ENCODE assay signal across 8 cellular contexts in the genomic region with DNA sequence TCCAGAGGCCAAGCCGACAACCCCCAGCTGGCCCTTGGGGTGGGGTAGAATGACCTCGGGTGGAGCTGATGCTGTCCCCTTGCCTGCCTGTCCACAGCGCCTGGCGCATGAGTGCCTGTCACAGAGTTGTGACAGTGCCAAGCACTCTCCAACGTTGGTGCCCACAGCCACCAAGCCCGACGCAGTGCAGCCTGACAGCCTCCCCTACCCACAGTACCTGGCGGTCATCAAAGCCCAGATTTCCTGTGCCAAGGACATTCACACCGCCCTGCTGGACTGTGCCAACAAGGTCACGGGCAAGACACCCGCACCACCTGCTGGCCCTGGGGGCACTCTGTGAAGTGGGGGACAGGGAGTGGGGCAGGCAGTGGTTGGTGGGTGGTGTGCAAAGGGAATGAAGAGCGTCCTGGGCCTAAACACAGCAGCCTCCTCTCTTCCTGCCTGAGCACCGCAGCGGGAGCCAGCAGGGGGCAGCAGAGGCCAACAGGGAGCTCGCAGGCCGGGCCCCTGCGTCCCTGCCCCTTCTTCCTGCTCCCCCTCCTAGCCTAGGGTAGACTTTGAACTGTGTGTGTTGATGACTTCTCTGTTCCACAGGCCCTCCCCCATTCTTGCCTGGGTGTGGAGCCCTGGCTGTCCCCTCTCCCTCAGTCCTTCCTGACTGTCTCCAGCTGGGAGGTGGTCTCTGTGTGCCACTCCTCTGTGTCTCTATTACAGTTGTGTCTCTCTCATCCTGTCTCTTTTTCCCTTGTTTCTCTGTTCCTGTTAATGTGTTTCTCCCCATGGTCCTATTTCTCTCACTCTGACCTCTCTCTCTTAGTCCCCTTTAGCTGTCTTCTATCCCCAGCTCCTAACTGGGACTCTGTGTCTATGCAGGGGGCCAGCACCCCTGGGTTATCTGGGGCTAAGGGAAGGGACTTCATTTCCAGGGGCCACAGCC. TPM values are rescaled to one million over a fixed set of nuclear protein-coding genes. Genes with fewer than 3 reads are reported as not detected.
DNase-seq lines count a peak whose midpoint lies in the region; ATAC-seq and TF ChIP-seq lines count a peak whose summit lies in the region.

No MANE protein-coding gene starts in this region.

- H3K4me3 ChIP-seq in mesendoderm (ENCODE audit: low read length) = no peak overlapping the region

- in situ Hi-C loops in GM13976 (cut with MboI; ENCODE audit: low sequenced_read_pairs, unreplicated experiment) = no loop called here

- H3K27me3 ChIP-seq in mesendoderm (ENCODE audit: insufficient read depth, low read length, poor library complexity) = no peaks in the 10 kb centered on the region

- peaks cover 4% of the 10 kb centered on the region for H3K79me1 ChIP-seq in mesendoderm (ENCODE audit: low read length)

- no peak overlapping the region for H2BK120ac ChIP-seq in mesendoderm (ENCODE audit: low read depth, low read length)

- H3K4ac ChIP-seq in mesendoderm (ENCODE audit: low read depth, low read length) = no peak overlapping the region

- H3K79me2 ChIP-seq in mesendoderm (ENCODE audit: control insufficient read depth, insufficient read depth, low read length) = no peaks in the 10 kb centered on the region

- peak; percentile 93 for DNase-seq in GM13976 (ENCODE audit: low spot score)
- peak; percentile 91 to 94 for DNase-seq in NOMO-1 (lab: John Stamatoyannopoulos, UW; ENCODE audit: unreplicated experiment in 2 of 2)
- DNase-seq in activated CD8-positive, alpha-beta memory T cell treated with anti-CD3 and anti-CD28 coated beads for 1 hour (ENCODE audit: extremely low read depth in 1 of 2, low read depth in 1 of 2) = peak; percentile 92 to 93
- peak; percentile 93 for DNase-seq in effector CD4-positive, alpha-beta T cell
- DNase-seq in mesendoderm = peak; percentile 89
- peak; percentile 95 for DNase-seq in stimulated activated CD8-positive, alpha-beta memory T cell treated with anti-CD3 and anti-CD28 coated beads, Interleukin-15, amount 100 ng/mL, for 24 hours (ENCODE audit: low read depth)

- H2BK15ac ChIP-seq in mesendoderm (replicated peaks; ENCODE audit: low read depth) = no peak overlapping the region

- H4K8ac ChIP-seq in mesendoderm (ENCODE audit: low read depth, low read length) = no peak overlapping the region

- no peak overlapping the region for H2BK5ac ChIP-seq in mesendoderm (ENCODE audit: low read length)

- TF ChIP-seq CTCF in GM13976 (IDR thresholded peaks at IDR 0.05; ENCODE audit: borderline replicate concordance, control extremely low read depth, extremely low read depth, insufficient read depth, missing control alignments) = peak; percentile 99

- H4K5ac ChIP-seq in mesendoderm (ENCODE audit: low read length) = no peak overlapping the region

- no peak overlapping the region for H3K18ac ChIP-seq in mesendoderm (ENCODE audit: low read length)

- peak overlapping the region; percentile 71 for H3K56ac ChIP-seq in mesendoderm (ENCODE audit: low read length)

- no peak overlapping the region for H3K23ac ChIP-seq in mesendoderm (ENCODE audit: low read length)

- ATAC-seq in HG03521 (IDR thresholded peaks at IDR 0.05; ENCODE audit: unreplicated experiment) = peak; percentile 31
- no peak for ATAC-seq in GM19455 (IDR thresholded peaks at IDR 0.05; ENCODE audit: unreplicated experiment)

- no peak overlapping the region for H3K4me2 ChIP-seq in mesendoderm (ENCODE audit: low read length)

- no CpG with 5 or more reads among the region's 17 CpGs for WGBS in mesendoderm (ENCODE audit: extremely low coverage, insufficient coverage, low lambda C conversion rate)

- H3K27ac ChIP-seq in mesendoderm (ENCODE audit: low read depth, low read length) = peak overlapping the region; percentile 13

- peak overlapping the region; percentile 25 for H3K9ac ChIP-seq in mesendoderm (ENCODE audit: low read length)

- H3K4me1 ChIP-seq in mesendoderm (ENCODE audit: control insufficient read depth, low read depth, low read length) = peaks cover 12% of the 10 kb centered on the region

- H2AK5ac ChIP-seq in mesendoderm (ENCODE audit: low read length) = no peak overlapping the region

- H3K36me3 ChIP-seq in mesendoderm (ENCODE audit: control insufficient read depth, insufficient read depth, low read length) = no peaks in the 10 kb centered on the region

RNA-seq across cellular contexts. Expression of a gene that starts 6.5 kb away (rescaled TPM):
- polyA plus RNA-seq in mesendoderm (2013, experiment 1 of 2) = 29.0 TPM
- 27.7 TPM for polyA plus RNA-seq in mesendoderm (2013, experiment 2 of 2)

RNA-seq across cellular contexts. Expression of a gene that starts 6.7 kb away (rescaled TPM):
- 36.9 TPM for polyA plus RNA-seq in mesendoderm (2013, experiment 1 of 2)
- polyA plus RNA-seq in mesendoderm (2013, experiment 2 of 2) = 36.2 TPM

RNA-seq across cellular contexts. Expression of a gene that starts 9.0 kb away (rescaled TPM):
- polyA plus RNA-seq in mesendoderm (2013, experiment 1 of 2) = 13.9 TPM
- 13.7 TPM for polyA plus RNA-seq in mesendoderm (2013, experiment 2 of 2)

RNA-seq across cellular contexts. Expression of a gene that starts 14.8 kb away (rescaled TPM):
- 52.8 TPM for polyA plus RNA-seq in mesendoderm (2013, experiment 1 of 2)
- 49.8 TPM for polyA plus RNA-seq in mesendoderm (2013, experiment 2 of 2)

RNA-seq across cellular contexts. Expression of a gene that starts 38.1 kb away (rescaled TPM):
- 4,239 TPM for polyA plus RNA-seq in mesendoderm (2013, experiment 1 of 2)
- 4,455 TPM for polyA plus RNA-seq in mesendoderm (2013, experiment 2 of 2)
